In the genomic region with DNA sequence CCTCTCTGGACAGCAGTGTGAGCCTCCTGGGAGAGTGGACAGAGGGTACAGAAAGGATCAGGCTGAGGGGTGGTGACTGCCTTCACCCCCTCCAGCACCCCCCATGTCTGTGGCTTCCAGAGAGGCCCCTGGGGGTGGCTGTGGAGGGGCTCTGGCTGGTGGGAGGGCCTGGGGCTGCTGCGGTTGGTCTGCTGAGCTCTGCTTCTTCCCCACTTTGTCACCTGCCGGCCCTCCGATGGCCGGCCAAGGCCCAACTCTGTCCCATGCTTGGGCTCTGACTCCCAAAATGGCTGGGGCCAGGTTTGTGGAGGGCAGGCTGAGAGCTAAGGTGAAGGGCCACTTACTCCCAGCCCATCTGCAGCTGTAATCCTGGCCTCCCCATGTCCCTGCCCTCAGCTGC, we compare ENCODE assay signal across 30 cellular contexts.
A peak's percentile ranks its signal among the peaks of the same experiment; 100 is the strongest.
DNase-seq lines count a peak whose midpoint lies in the region; ATAC-seq and TF ChIP-seq lines count a peak whose summit lies in the region.
"Had no signal": no experiment of that assay in that cellular context is flagged by ENCODE, and none has a peak within 500 bp of the region (broad histone marks: within the 10 kb centered on the region; RNA-seq: fewer than 3 reads in every experiment).

No MANE protein-coding gene starts in this region.

- no peak for TF ChIP-seq CTCF in osteoblast (IDR thresholded peaks at IDR 0.05; ENCODE audit: extremely low read depth, low read depth, low read length)

- no peaks in the 10 kb centered on the region for H3K79me2 ChIP-seq in osteoblast (ENCODE audit: insufficient read depth, low read length)

- DNase-seq in neuronal stem cell (ENCODE audit: low spot score) = no peak
- peak; percentile 68 for DNase-seq in osteoblast (ENCODE audit: insufficient read length, low spot score, missing footprints)
- DNase-seq in activated gamma-delta T cell treated with Interleukin-2 at 50 U/mL for 16 hours = no peak
- DNase-seq: 8988T; ACHN; AML-193; BE2C; C1 segment of cervical spinal cord; Caco-2; Calu3; CD4-positive, alpha-beta memory T cell; CD4-positive, alpha-beta T cell; CD4-positive, CD25-positive, alpha-beta regulatory T cell; CD8-positive, alpha-beta memory T cell; CD8-positive, alpha-beta T cell; COR-L47; DMS 273 treated with DMSO at 0.1 percent for 48 hours; DMS153; DMS53; DMS79; DMS79 treated with DMSO at 0.1 percent for 48 hours; DND-41; EL had no signal

- no peak overlapping the region for H2BK120ac ChIP-seq in neuronal stem cell (ENCODE audit: low read depth, low read length)

- H3K79me1 ChIP-seq in neuronal stem cell (ENCODE audit: low read depth, low read length) = no peaks in the 10 kb centered on the region

- H3K18ac ChIP-seq in neuronal stem cell (ENCODE audit: low read length) = peak overlapping the region; percentile 11

- H3K27ac ChIP-seq in BLaER1 = no peak overlapping the region
- no peak overlapping the region for H3K27ac ChIP-seq in neuronal stem cell (replicated peaks; ENCODE audit: low read length)
- no peak overlapping the region for H3K27ac ChIP-seq in osteoblast (ENCODE audit: low read depth, low read length)
- H3K27ac ChIP-seq: 22Rv1; A549; BLaER1 treated with 17β-estradiol and CSF1 and Interleukin-3, amounts not matched to agents 10 nM and 100 nM; C4-2B had no signal

- H3K9ac ChIP-seq in BLaER1 = no peak overlapping the region
- H3K9ac ChIP-seq in neuronal stem cell (ENCODE audit: low read depth, low read length, poor library complexity) = no peak overlapping the region
- H3K9ac ChIP-seq: BLaER1 treated with 17β-estradiol and CSF1 and Interleukin-3, amounts not matched to agents 10 nM and 100 nM had no signal

- H4K91ac ChIP-seq in neuronal stem cell (ENCODE audit: low read depth, low read length, poor library complexity) = no peak overlapping the region

- H3K4ac ChIP-seq in neuronal stem cell (ENCODE audit: low read length) = no peak overlapping the region

- H4K20me1 ChIP-seq in BLaER1 (no peaks in the 10 kb centered on the region), osteoblast (ENCODE audit: insufficient read depth, low read length) (no peaks in the 10 kb centered on the region)
- H4K20me1 ChIP-seq: BLaER1 treated with 17β-estradiol and CSF1 and Interleukin-3, amounts not matched to agents 10 nM and 100 nM had no signal

- H3K4me1 ChIP-seq in BLaER1 (peaks cover 19% of the 10 kb centered on the region), neuronal stem cell (ENCODE audit: control insufficient read depth in 2 of 2, insufficient read depth in 1 of 2, low read depth in 1 of 2, low read length in 2 of 2) (peaks cover 0 to 3% of the 10 kb centered on the region in 2 donors), osteoblast (ENCODE audit: insufficient read depth, low read length) (no peaks in the 10 kb centered on the region)
- H3K4me1 ChIP-seq: Caco-2 had no signal

- no peak for ATAC-seq in HG03521 (IDR thresholded peaks at IDR 0.05; ENCODE audit: unreplicated experiment)
- no peak for ATAC-seq in GM21360 (IDR thresholded peaks at IDR 0.05; ENCODE audit: unreplicated experiment)
- ATAC-seq: A549; CD8-positive, alpha-beta T cell had no signal

- H2AFZ ChIP-seq in neuronal stem cell (ENCODE audit: low read length) = no peak overlapping the region
- no peak overlapping the region for H2AFZ ChIP-seq in osteoblast (ENCODE audit: low read length)

- H2BK5ac ChIP-seq in neuronal stem cell (ENCODE audit: low read length) = no peak overlapping the region

- H3K36me3 ChIP-seq in BLaER1 = no peaks in the 10 kb centered on the region
- no peaks in the 10 kb centered on the region for H3K36me3 ChIP-seq in neuronal stem cell (replicated peaks in 1 of 2; ENCODE audit: control insufficient read depth in 2 of 2, insufficient read depth in 2 of 2, low read length in 2 of 2)
- no peaks in the 10 kb centered on the region for H3K36me3 ChIP-seq in osteoblast (ENCODE audit: insufficient read depth, low read length)
- H3K36me3 ChIP-seq: BE2C; BLaER1 treated with 17β-estradiol and CSF1 and Interleukin-3, amounts not matched to agents 10 nM and 100 nM had no signal

- WGBS in neuronal stem cell (ENCODE audit: extremely low coverage in 2 of 2, insufficient read length in 2 of 2, insufficient replicate concordance in 1 of 2), 2 donors = no CpG with 5 or more reads among the region's 4 CpGs

- H2BK12ac ChIP-seq in neuronal stem cell (ENCODE audit: low read length) = no peak overlapping the region

- peak overlapping the region; percentile 69 for H3K4me2 ChIP-seq in BLaER1
- no peak overlapping the region for H3K4me2 ChIP-seq in neuronal stem cell (ENCODE audit: insufficient read depth, low read length, poor library complexity, severe bottlenecking)
- H3K4me2 ChIP-seq in osteoblast (ENCODE audit: insufficient read depth, low read length) = no peak overlapping the region
- H3K4me2 ChIP-seq: A549 had no signal

- no peak overlapping the region for H2AK5ac ChIP-seq in neuronal stem cell (ENCODE audit: low read depth, low read length)

- H3K9me3 ChIP-seq in BLaER1 (peaks cover 38% of the 10 kb centered on the region), neuronal stem cell (replicated peaks in 1 of 2; ENCODE audit: control insufficient read depth in 2 of 2, insufficient read depth in 1 of 2, low read depth in 1 of 2, low read length in 2 of 2) (no peaks in the 10 kb centered on the region), osteoblast (ENCODE audit: low read depth, low read length) (peaks cover 16% of the 10 kb centered on the region)
- H3K9me3 ChIP-seq: BE2C, Caco-2 had no signal

- H3K23ac ChIP-seq in neuronal stem cell (ENCODE audit: low read depth, low read length, poor library complexity) = no peak overlapping the region

- H3K4me3 ChIP-seq in BLaER1 (no peak overlapping the region), neuronal stem cell (ENCODE audit: low read length in 2 of 2) (no peak overlapping the region), osteoblast (ENCODE audit: insufficient read depth, low read length) (no peak overlapping the region)
- H3K4me3 ChIP-seq: A549; BLaER1 treated with 17β-estradiol and CSF1 and Interleukin-3, amounts not matched to agents 10 nM and 100 nM had no signal

- H4K8ac ChIP-seq in neuronal stem cell (ENCODE audit: low read depth, low read length) = no peak overlapping the region

- H3K14ac ChIP-seq in neuronal stem cell (ENCODE audit: low read length) = no peak overlapping the region

- H2BK15ac ChIP-seq in neuronal stem cell (ENCODE audit: low read length) = no peak overlapping the region

- H3K27me3 ChIP-seq in BLaER1 (no peaks in the 10 kb centered on the region), neuronal stem cell (ENCODE audit: control insufficient read depth in 3 of 3, insufficient read depth in 3 of 3, low read depth in 1 of 3, low read length in 3 of 3) (no peaks in the 10 kb centered on the region), osteoblast (ENCODE audit: insufficient read depth, low read length) (no peaks in the 10 kb centered on the region)
- H3K27me3 ChIP-seq: BE2C; BLaER1 treated with 17β-estradiol and CSF1 and Interleukin-3, amounts not matched to agents 10 nM and 100 nM had no signal
